Comparison of ENCODE assay signal across 8 cellular contexts in the genomic region with DNA sequence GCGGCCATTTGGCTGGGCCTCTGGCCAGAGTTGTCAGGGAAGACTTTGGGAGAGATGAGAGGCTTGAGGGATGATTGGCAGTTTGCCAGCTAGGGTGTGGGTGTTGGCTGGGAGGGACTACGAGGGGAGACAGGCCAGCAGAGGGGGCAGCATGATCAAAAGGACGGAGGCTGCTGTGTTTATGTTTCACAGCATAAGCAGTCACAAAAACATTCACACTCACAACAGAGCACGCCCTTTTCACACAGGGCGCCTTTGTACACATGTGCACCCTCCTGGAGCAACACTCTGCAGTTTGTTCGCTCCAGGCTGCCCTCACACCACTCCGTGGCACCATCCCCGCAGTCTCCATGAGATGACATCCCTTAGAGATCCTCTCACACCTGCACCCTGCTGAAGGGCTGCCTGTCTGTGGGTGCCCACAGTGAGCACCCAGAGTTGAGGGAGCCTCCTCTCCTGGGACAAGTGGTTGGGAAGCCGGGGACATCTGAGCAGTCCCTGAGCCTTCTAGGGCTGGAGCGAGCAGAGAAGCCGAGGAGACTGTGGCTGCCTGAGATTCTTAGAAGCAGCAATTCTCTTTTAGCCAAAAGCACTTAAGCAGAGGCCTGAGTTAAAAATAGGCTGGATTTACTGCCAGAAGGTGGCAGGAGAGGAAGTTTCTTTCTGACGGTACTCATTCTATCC. TPM values are rescaled to one million over a fixed set of nuclear protein-coding genes. Genes with fewer than 3 reads are reported as not detected.
DNase-seq lines count a peak whose midpoint lies in the region.

No MANE protein-coding gene starts in this region.

- no peaks in the 10 kb centered on the region for H3K9me3 Mint-ChIP-seq in activated CD4-positive, alpha-beta T cell treated with anti-CD3 and anti-CD28 coated beads, Interleukin-2, amount 10 ng/mL, durations not matched to agents 24 days and 14 days

- no peak overlapping the region for H3K4me3 Mint-ChIP-seq in activated CD4-positive, alpha-beta T cell treated with anti-CD3 and anti-CD28 coated beads, Interleukin-2, amount 10 ng/mL, durations not matched to agents 24 days and 14 days

- peaks cover 10 to 27% (median 19%) of the 10 kb centered on the region in 5 donors for H3K4me1 ChIP-seq in subcutaneous abdominal adipose tissue (ENCODE audit: control insufficient read depth in 5 of 5, insufficient read depth in 5 of 5, low read length in 5 of 5)

- H3K9ac ChIP-seq in subcutaneous abdominal adipose tissue (ENCODE audit: low read length in 5 of 5) = peak overlapping the region in 2 of 5 donors; percentile 26 to 43

- intact Hi-C loops in activated CD4-positive, alpha-beta T cell treated with anti-CD3 and anti-CD28 coated beads, Interleukin-2, amount 10 ng/mL, durations not matched to agents 24 days and 14 days (cut with micrococcal nuclease) = loop anchor here (1.0 to 2.0 kb wide), 2 partner anchors 33 to 74 kb away; a partner anchor contains a TSS

- no peaks in the 10 kb centered on the region for H3K9me3 ChIP-seq in subcutaneous abdominal adipose tissue (ENCODE audit: control insufficient read depth in 5 of 5, low read length in 5 of 5)

- H3K4me3 ChIP-seq in subcutaneous abdominal adipose tissue (ENCODE audit: low read depth in 1 of 5, low read length in 5 of 5) = peak overlapping the region in 2 of 5 donors; percentile 11 to 18

- H3K27ac Mint-ChIP-seq in activated CD4-positive, alpha-beta T cell treated with anti-CD3 and anti-CD28 coated beads, Interleukin-2, amount 10 ng/mL, durations not matched to agents 24 days and 14 days = no peak overlapping the region

- DNase-seq in activated CD4-positive, alpha-beta T cell treated with anti-CD3 and anti-CD28 coated beads, Interleukin-2, amount 10 ng/mL, durations not matched to agents 24 days and 14 days = peak; percentile 71
- no peak for DNase-seq in activated CD4-positive, alpha-beta T cell treated with anti-CD3 and anti-CD28 coated beads, Interleukin-2, amount 50 U/mL, for 1 hour
- DNase-seq in NCI-H226 = peak; percentile 37
- DNase-seq in amygdala (lab: John Stamatoyannopoulos, UW) = peak in 37 of 56 donors; percentile 21 to 91 (median 59)
- peak; percentile 71 for DNase-seq in inferior parietal cortex (ENCODE audit: extremely low spot score)
- DNase-seq in activated CD4-positive, alpha-beta T cell treated with anti-CD3 and anti-CD28 coated beads for 1 hour = no peak
- no peak for DNase-seq in activated effector memory CD4-positive, alpha-beta T cell treated with anti-CD3 and anti-CD28 coated beads, Interleukin-2, amount 50 U/mL, for 16 hours

- no peaks in the 10 kb centered on the region for H3K36me3 Mint-ChIP-seq in activated CD4-positive, alpha-beta T cell treated with anti-CD3 and anti-CD28 coated beads, Interleukin-2, amount 10 ng/mL, durations not matched to agents 24 days and 14 days (ENCODE audit: low read depth)

- H3K36me3 ChIP-seq in subcutaneous abdominal adipose tissue (ENCODE audit: control insufficient read depth in 5 of 5, insufficient read depth in 5 of 5, low read length in 5 of 5) = no peaks in the 10 kb centered on the region

- peaks cover 27% of the 10 kb centered on the region for H3K27me3 Mint-ChIP-seq in activated CD4-positive, alpha-beta T cell treated with anti-CD3 and anti-CD28 coated beads, Interleukin-2, amount 10 ng/mL, durations not matched to agents 24 days and 14 days

- peak overlapping the region; percentile 6 for H3K27ac ChIP-seq in subcutaneous abdominal adipose tissue (ENCODE audit: low read depth, low read length)

- H3K4me1 Mint-ChIP-seq in activated CD4-positive, alpha-beta T cell treated with anti-CD3 and anti-CD28 coated beads, Interleukin-2, amount 10 ng/mL, durations not matched to agents 24 days and 14 days = peaks cover 3% of the 10 kb centered on the region

- no peaks in the 10 kb centered on the region for H3K27me3 ChIP-seq in subcutaneous abdominal adipose tissue (ENCODE audit: control insufficient read depth in 5 of 5, insufficient read depth in 4 of 5, low read length in 5 of 5)

RNA-seq across cellular contexts. Expression of a gene that starts 15.4 kb away (rescaled TPM):
- 3.6 and 4.4 TPM in 2 replicates for total RNA-seq in activated CD4-positive, alpha-beta T cell treated with anti-CD3 and anti-CD28 coated beads, Interleukin-2, amount 10 ng/mL, durations not matched to agents 24 days and 14 days

RNA-seq across cellular contexts. Expression of a gene that starts 30.5 kb away (rescaled TPM):
- total RNA-seq in activated CD4-positive, alpha-beta T cell treated with anti-CD3 and anti-CD28 coated beads, Interleukin-2, amount 10 ng/mL, durations not matched to agents 24 days and 14 days = 5.8 and 6.2 TPM in 2 replicates

RNA-seq across cellular contexts. Expression of a gene that starts 33.6 kb away (rescaled TPM):
- 0.24 TPM in 1 of 2 replicates, not detected in the other for total RNA-seq in activated CD4-positive, alpha-beta T cell treated with anti-CD3 and anti-CD28 coated beads, Interleukin-2, amount 10 ng/mL, durations not matched to agents 24 days and 14 days

RNA-seq across cellular contexts. Expression of a gene that starts 41.6 kb away (rescaled TPM):
- total RNA-seq in activated CD4-positive, alpha-beta T cell treated with anti-CD3 and anti-CD28 coated beads, Interleukin-2, amount 10 ng/mL, durations not matched to agents 24 days and 14 days = 46.2 and 46.3 TPM in 2 replicates

RNA-seq across cellular contexts. Expression of a gene that starts 43.0 kb away (rescaled TPM):
- 79.7 and 84.5 TPM in 2 replicates for total RNA-seq in activated CD4-positive, alpha-beta T cell treated with anti-CD3 and anti-CD28 coated beads, Interleukin-2, amount 10 ng/mL, durations not matched to agents 24 days and 14 days

Comparison
In these comparisons a context has a peak if more than half of its experiments do, and no peak if none do; other contexts are left out.
1. DNase-seq: peak in activated CD4-positive, alpha-beta T cell treated with anti-CD3 and anti-CD28 coated beads, Interleukin-2, amount 10 ng/mL, durations not matched to agents 24 days and 14 days (single experiment), NCI-H226 (single experiment), amygdala (37 of 56) and inferior parietal cortex (single experiment); none in activated CD4-positive, alpha-beta T cell treated with anti-CD3 and anti-CD28 coated beads, Interleukin-2, amount 50 U/mL, for 1 hour (single experiment), activated CD4-positive, alpha-beta T cell treated with anti-CD3 and anti-CD28 coated beads for 1 hour (single experiment) and activated effector memory CD4-positive, alpha-beta T cell treated with anti-CD3 and anti-CD28 coated beads, Interleukin-2, amount 50 U/mL, for 16 hours (single experiment).